1 cellular context compared by ENCODE assay signal in genomic region chr17:38701504-38702165, GRCh38.
TF ChIP-seq lines count a peak whose summit lies in the region.

No MANE protein-coding gene starts in this region.

TF ChIP-seq in HEK293T, 16 proteins besides CTCF, POLR2A, EP300 and RAD21 (continued from another document):
- TF ChIP-seq BHLHE40 (IDR thresholded peaks at IDR 0.05; ENCODE audit: borderline replicate concordance) = no peak
- TF ChIP-seq FOXK2 (IDR thresholded peaks at IDR 0.05) = no peak
